ENCODE assay signal across 8 cellular contexts in the genomic region with DNA sequence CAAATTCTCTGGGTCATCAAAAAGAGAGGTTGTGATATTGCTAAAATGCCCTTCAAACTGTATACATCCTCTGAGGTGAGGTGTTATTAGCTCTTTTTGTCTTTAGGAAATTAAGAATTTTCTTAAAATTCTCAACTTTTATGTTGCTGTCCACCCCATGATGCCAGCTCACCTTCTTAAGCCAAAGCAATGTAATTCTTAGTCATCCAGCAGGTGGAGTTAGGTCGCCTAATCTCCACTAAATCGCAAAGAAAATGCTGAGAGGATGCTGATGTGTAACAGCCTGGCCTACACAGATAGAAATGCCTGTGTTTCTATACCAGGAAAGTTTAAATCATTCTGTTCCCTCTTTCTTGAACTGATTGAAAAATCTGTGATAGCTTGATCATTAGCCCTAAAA.
DNase-seq lines count a peak whose midpoint lies in the region; ATAC-seq, FAIRE-seq and TF ChIP-seq lines count a peak whose summit lies in the region.

No MANE protein-coding gene starts in this region.

- DNase-seq in ACHN (peak; percentile 54), GM12892 (ENCODE audit: insufficient read length) (no peak), NCI-H1092 (lab: John Stamatoyannopoulos, UW) (peak; percentile 34), T-helper 17 cell (no peak), iPS-NIHi7 (ENCODE audit: extremely low spot score) (peak; percentile 47), upper lobe of left lung (no peak), left ventricle myocardium superior (no peak)

- no peak overlapping the region for H3K27ac Mint-ChIP-seq in T-helper 17 cell

- no peak overlapping the region for H3K4me3 ChIP-seq in upper lobe of left lung

- peaks cover 2% of the 10 kb centered on the region for H3K36me3 Mint-ChIP-seq in T-helper 17 cell (ENCODE audit: low read depth)

- ATAC-seq in HG02588 (IDR thresholded peaks at IDR 0.05; ENCODE audit: unreplicated experiment): peak; percentile 90
- peak; percentile 57 for ATAC-seq in T-helper 17 cell
- peak in 1 of 2 donors; percentile 61 for ATAC-seq in upper lobe of left lung (ENCODE audit: low FRiP score in 2 of 2)
- no peak for ATAC-seq in left ventricle myocardium superior

- no peaks in the 10 kb centered on the region for H3K27me3 ChIP-seq in upper lobe of left lung

- WGBS in upper lobe of left lung, 2 donors: 18 to 34% methylated on average over 2 of the region's 2 CpGs

- no peaks in the 10 kb centered on the region for H3K27me3 Mint-ChIP-seq in T-helper 17 cell

- intact Hi-C loops in left ventricle myocardium superior (cut with micrococcal nuclease): no loop called here

- peaks cover 4% of the 10 kb centered on the region for H3K4me1 Mint-ChIP-seq in T-helper 17 cell

- H3K27ac ChIP-seq in upper lobe of left lung: no peak overlapping the region

- H3K4me1 ChIP-seq in upper lobe of left lung: no peaks in the 10 kb centered on the region

- peak in 5 of 6 experiments; percentile 15 to 62 (median 57) for TF ChIP-seq CTCF in upper lobe of left lung (IDR thresholded peaks at IDR 0.05)

- H3K36me3 ChIP-seq in upper lobe of left lung: no peaks in the 10 kb centered on the region

- H3K9me3 ChIP-seq in T-helper 17 cell (ENCODE audit: control insufficient read depth, low read length, poor library complexity, severe bottlenecking) (no peaks in the 10 kb centered on the region), upper lobe of left lung (no peaks in the 10 kb centered on the region)

- no peak overlapping the region for H3K4me3 Mint-ChIP-seq in T-helper 17 cell

- no peak for TF ChIP-seq EP300 in upper lobe of left lung (IDR thresholded peaks at IDR 0.05)

- TF ChIP-seq POLR2A in GM12892 (IDR thresholded peaks at IDR 0.05; ENCODE audit: low read depth, low read length): no peak
- no peak for TF ChIP-seq POLR2A in upper lobe of left lung (IDR thresholded peaks at IDR 0.05)

- in situ Hi-C loops in ACHN (cut with HindIII; ENCODE audit: low pct_ligation_motif_present, low pct_unique_long_range_greater_than_20kb, low sequenced_read_pairs): no loop called here

- peak; percentile 14 for FAIRE-seq in GM12892 (lab: Jason Lieb, UNC)

Comparison
In these comparisons a context has a peak if more than half of its experiments do, and no peak if none do; other contexts are left out.
1. DNase-seq: peak in ACHN (single experiment), NCI-H1092 (single experiment) and iPS-NIHi7 (single experiment); none in GM12892 (single experiment), T-helper 17 cell (0 of 3), upper lobe of left lung (0 of 2) and left ventricle myocardium superior (single experiment).